ENCODE assay signal across 19 cellular contexts in genomic region chr2:73013941-73014340, GRCh38. TPM values are rescaled to one million over a fixed set of nuclear protein-coding genes. Genes with fewer than 3 reads are reported as not detected.
A peak's percentile ranks its signal among the peaks of the same experiment; 100 is the strongest.
DNase-seq lines count a peak whose midpoint lies in the region; ATAC-seq and TF ChIP-seq lines count a peak whose summit lies in the region.
"Had no signal": no experiment of that assay in that cellular context is flagged by ENCODE, and none has a peak within 500 bp of the region (broad histone marks: within the 10 kb centered on the region; RNA-seq: fewer than 3 reads in every experiment).

No MANE protein-coding gene starts in this region.

- intact Hi-C loops in Panc1 (cut with micrococcal nuclease; ENCODE audit: unreplicated experiment): no loop called here
- intact Hi-C loops in lower lobe of right lung (cut with DNase I): no loop called here

- H3K4me3 ChIP-seq in Panc1 (ENCODE audit: low read depth in 2 of 2, low read length in 2 of 2) (no peak overlapping the region), choroid plexus epithelial cell (ENCODE audit: low read depth, low read length) (no peak overlapping the region), lower lobe of right lung (no peak overlapping the region)
- H3K4me3 ChIP-seq: gastroesophageal sphincter, mucosa of descending colon, tibial artery had no signal

- POLR2A ChIA-PET in Panc1 (lab: Charles Lee): no interaction called here

- peak; percentile 42 for DNase-seq in EH (ENCODE audit: low read depth)
- DNase-seq in Panc1 (ENCODE audit: low read depth, low spot score): no peak
- peak; percentile 73 for DNase-seq in choroid plexus epithelial cell (ENCODE audit: low read depth)
- DNase-seq in iris pigment epithelial cell (ENCODE audit: low read depth): peak; percentile 78
- DNase-seq in stimulated activated CD4-positive, alpha-beta T cell treated with anti-CD3 and anti-CD28 coated beads, Interleukin-12 subunit alpha, Interleukin-12 subunit beta, amount 100 ng/mL, for 4 hours: no peak
- no peak for DNase-seq in NCI-H524 (lab: John Stamatoyannopoulos, UW)
- DNase-seq in lower lobe of right lung: no peak
- no peak for DNase-seq in H4 (ENCODE audit: low spot score)
- DNase-seq: activated CD4-positive, CD25-positive, alpha-beta regulatory T cell; activated CD8-positive, alpha-beta T cell treated with anti-CD3 and anti-CD28 coated beads, Interleukin-2, amount 10 ng/mL, durations not matched to agents 7 days and 5 days; activated T-cell treated with anti-CD3 and anti-CD28 coated beads, Interleukin-2, amount 50 U/mL, for 72 hours; endodermal cell; mucosa of descending colon; NCI-H2029 treated with DMSO at 0.1 percent for 48 hours; NCI-H446 treated with DMSO at 0.1 percent for 48 hours; SHP77 treated with DMSO at 0.1 percent for 48 hours; tibial artery had no signal

- H3K4me1 ChIP-seq in Panc1 (ENCODE audit: control insufficient read depth, insufficient read depth, low read length): no peaks in the 10 kb centered on the region
- H3K4me1 ChIP-seq in lower lobe of right lung: no peaks in the 10 kb centered on the region
- H3K4me1 ChIP-seq: gastroesophageal sphincter, tibial artery had no signal

- H3K9me3 ChIP-seq in Panc1 (ENCODE audit: control insufficient read depth, insufficient read depth, low read depth, low read length) (no peaks in the 10 kb centered on the region), lower lobe of right lung (no peaks in the 10 kb centered on the region)
- H3K9me3 ChIP-seq: gastroesophageal sphincter, mucosa of descending colon, tibial artery had no signal

- H3K36me3 ChIP-seq in Panc1 (ENCODE audit: control insufficient read depth, insufficient read depth, low read length): no peaks in the 10 kb centered on the region
- peaks cover 7% of the 10 kb centered on the region for H3K36me3 ChIP-seq in lower lobe of right lung

- ATAC-seq in Panc1 (peak; percentile 68), lower lobe of right lung (no peak)
- ATAC-seq: activated CD8-positive, alpha-beta T cell treated with anti-CD3 and anti-CD28 coated beads, Interleukin-2, amount 10 ng/mL, durations not matched to agents 7 days and 5 days; activated T-cell treated with anti-CD3 and anti-CD28 coated beads, Interleukin-2, amount 50 U/mL, for 72 hours; gastroesophageal sphincter; mucosa of descending colon; stimulated activated memory B cell treated with anti-CD40 and anti-IgM and Interleukin-4, amounts not matched to agents 10 μg/mL and 1 μg/mL and 100 μg/mL, for 72 hours had no signal

- TF ChIP-seq CTCF in Panc1 (IDR thresholded peaks at IDR 0.05) (no peak), choroid plexus epithelial cell (conservative IDR thresholded peaks at IDR 0.05; ENCODE audit: low read depth, low read length) (no peak), lower lobe of right lung (IDR thresholded peaks at IDR 0.05) (no peak)

- no peak overlapping the region for H3K27ac ChIP-seq in Panc1 (ENCODE audit: low read length)
- no peak overlapping the region for H3K27ac ChIP-seq in lower lobe of right lung
- H3K27ac ChIP-seq: gastroesophageal sphincter, tibial artery had no signal

- in situ Hi-C loops in Panc1 (cut with HindIII; ENCODE audit: low pct_unique_long_range_greater_than_20kb, low sequenced_read_pairs): no loop called here

- H3K27me3 ChIP-seq in Panc1 (ENCODE audit: control insufficient read depth, insufficient read depth, low read length) (no peaks in the 10 kb centered on the region), lower lobe of right lung (ENCODE audit: low read depth) (no peaks in the 10 kb centered on the region)
- H3K27me3 ChIP-seq: gastroesophageal sphincter, tibial artery had no signal

- CTCF ChIA-PET in Panc1 (lab: Charles Lee): no interaction called here

- no TSS peak for BruUV-seq in Panc1 (replicated peaks; lab: Mats Ljungman, UMichigan)

RNA-seq across cellular contexts. Expression of gene SFXN5, which starts 57.6 kb away (rescaled TPM):
- total RNA-seq in Panc1 (2021; ENCODE audit: unreplicated experiment) (27.8 TPM), lower lobe of right lung (15.4 TPM)
- 19.7 TPM for polyA plus RNA-seq in Panc1 (2012; ENCODE audit: insufficient read length)
- total RNA-seq in H4 (2014; rRNA removed; shearing (Covaris generic)): 8.6 and 11.1 TPM in 2 replicates

Comparison
In these comparisons a context has a peak if more than half of its experiments do, and no peak if none do; other contexts are left out.
1. DNase-seq: peak in EH (single experiment), choroid plexus epithelial cell (single experiment) and iris pigment epithelial cell (single experiment); none in Panc1 (single experiment), stimulated activated CD4-positive, alpha-beta T cell treated with anti-CD3 and anti-CD28 coated beads, Interleukin-12 subunit alpha, Interleukin-12 subunit beta, amount 100 ng/mL, for 4 hours (single experiment), NCI-H524 (0 of 2), lower lobe of right lung (single experiment) and H4 (single experiment).